Comparison of ENCODE assay signal across 8 cellular contexts in the genomic region with DNA sequence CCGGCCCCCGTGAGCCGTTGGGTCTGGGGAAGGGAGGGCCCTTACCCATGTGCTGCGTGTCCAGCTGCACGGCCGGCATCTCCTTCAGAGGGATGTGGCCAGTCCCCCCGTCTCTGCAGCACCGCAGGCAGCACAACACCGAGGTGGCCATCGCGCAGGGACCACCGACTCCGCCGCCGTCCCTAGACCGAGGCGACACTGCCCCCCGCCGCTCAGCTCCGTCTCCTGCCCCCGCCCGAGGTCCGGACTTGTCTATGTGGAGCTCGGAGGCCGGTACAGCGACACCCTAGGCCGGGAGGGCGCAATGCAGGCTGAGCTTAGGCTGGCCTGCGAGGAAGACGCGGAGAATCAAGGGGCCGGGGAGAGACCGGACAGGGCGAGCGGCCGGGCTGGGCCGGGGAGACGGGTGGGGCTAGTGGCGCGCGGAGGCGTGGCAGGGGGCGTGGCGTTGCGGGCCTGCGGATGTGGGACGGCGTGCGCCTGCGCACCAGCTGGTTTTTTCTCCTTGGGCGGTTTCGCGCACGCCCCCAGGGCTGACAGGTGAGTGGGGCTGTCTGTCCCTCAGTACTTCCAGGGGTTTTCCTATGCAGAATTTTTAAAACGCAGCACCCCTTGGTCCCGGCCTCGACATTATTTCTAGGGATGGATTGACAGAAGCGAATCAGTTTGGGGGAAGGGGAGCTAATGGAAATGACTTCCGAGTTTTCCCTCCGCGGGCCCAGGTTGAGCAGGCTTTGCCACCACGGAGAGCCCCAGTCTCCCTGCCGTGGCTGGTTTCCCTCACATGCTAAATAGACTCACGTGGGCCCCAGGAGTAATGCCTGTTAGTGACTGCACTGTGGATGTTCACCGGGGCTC. TPM values are rescaled to one million over a fixed set of nuclear protein-coding genes. Genes with fewer than 3 reads are reported as not detected.
DNase-seq lines count a peak whose midpoint lies in the region; ATAC-seq and TF ChIP-seq lines count a peak whose summit lies in the region.

A gene with protein sequence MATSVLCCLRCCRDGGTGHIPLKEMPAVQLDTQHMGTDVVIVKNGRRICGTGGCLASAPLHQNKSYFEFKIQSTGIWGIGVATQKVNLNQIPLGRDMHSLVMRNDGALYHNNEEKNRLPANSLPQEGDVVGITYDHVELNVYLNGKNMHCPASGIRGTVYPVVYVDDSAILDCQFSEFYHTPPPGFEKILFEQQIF (minus strand): TSS at position 256 of the 858 bp plus-strand sequence. CDS start 105 bp downstream, at position 151.

- TF ChIP-seq EP300 in ovary (IDR thresholded peaks at IDR 0.05): no peak

- H3K27ac ChIP-seq in ovary: peak within 1 kb of the TSS; percentile 42 to 69
- H3K27ac ChIP-seq in thyroid gland: peak within 1 kb of the TSS; percentile 56 to 71 (median 68)

- POLR2A ChIA-PET in activated naive CD8-positive, alpha-beta T cell treated with anti-CD3 and anti-CD28 coated beads, Interleukin-2, amount 10 ng/mL, durations not matched to agents 7 days and 5 days (lab: Charles Lee): interaction anchor here (1.0 to 1.4 kb wide), 6 partner anchors 11 to 976 kb away, joined by 3 to 7 read pairs (median 3); a partner anchor contains a TSS

- H3K4me3 Mint-ChIP-seq in activated naive CD8-positive, alpha-beta T cell treated with anti-CD3 and anti-CD28 coated beads, Interleukin-2, amount 10 ng/mL, durations not matched to agents 7 days and 5 days: peak within 1 kb of the TSS; percentile 96

- no peaks in the 10 kb centered on the region for H3K27me3 ChIP-seq in ovary
- H3K27me3 ChIP-seq in thyroid gland: no peaks in the 10 kb centered on the region

- H3K27me3 Mint-ChIP-seq in activated naive CD8-positive, alpha-beta T cell treated with anti-CD3 and anti-CD28 coated beads, Interleukin-2, amount 10 ng/mL, durations not matched to agents 7 days and 5 days: peaks cover 3% of the 10 kb centered on the region

- H3K36me3 Mint-ChIP-seq in activated naive CD8-positive, alpha-beta T cell treated with anti-CD3 and anti-CD28 coated beads, Interleukin-2, amount 10 ng/mL, durations not matched to agents 7 days and 5 days: peaks cover 1% of the 10 kb centered on the region

- ATAC-seq in HG02759 (IDR thresholded peaks at IDR 0.05; ENCODE audit: unreplicated experiment): peak; percentile 99
- ATAC-seq in activated naive CD8-positive, alpha-beta T cell treated with anti-CD3 and anti-CD28 coated beads, Interleukin-2, amount 10 ng/mL, durations not matched to agents 7 days and 5 days (ENCODE audit: low read depth): peak; percentile 98
- ATAC-seq in Right ventricle myocardium superior (ENCODE audit: poor library complexity): peak; percentile 99

- 0 to 1% (median 0%) methylated on average over 58 to 65 of the region's 65 CpGs for WGBS in ovary, 3 donors
- WGBS in thyroid gland, 2 donors: 0% methylated on average over 7 to 30 of the region's 65 CpGs

- H3K4me3 ChIP-seq in ovary (peak within 1 kb of the TSS; percentile 94), thyroid gland (replicated peaks in 1 of 3) (peak within 1 kb of the TSS; percentile 63 to 84 (median 77))

- TF ChIP-seq CTCF in GM12874 (IDR thresholded peaks at IDR 0.05; ENCODE audit: insufficient read depth, low read depth, low read length) (peak; percentile 91), ovary (IDR thresholded peaks at IDR 0.05) (peak; percentile 88 to 98 (median 97)), thyroid gland (IDR thresholded peaks at IDR 0.05) (peak; percentile 77 to 98 (median 96))

- H3K4me1 Mint-ChIP-seq in activated naive CD8-positive, alpha-beta T cell treated with anti-CD3 and anti-CD28 coated beads, Interleukin-2, amount 10 ng/mL, durations not matched to agents 7 days and 5 days: peaks cover 9% of the 10 kb centered on the region

- H3K27ac Mint-ChIP-seq in activated naive CD8-positive, alpha-beta T cell treated with anti-CD3 and anti-CD28 coated beads, Interleukin-2, amount 10 ng/mL, durations not matched to agents 7 days and 5 days: peak within 1 kb of the TSS; percentile 89

- H3K9me3 Mint-ChIP-seq in activated naive CD8-positive, alpha-beta T cell treated with anti-CD3 and anti-CD28 coated beads, Interleukin-2, amount 10 ng/mL, durations not matched to agents 7 days and 5 days: no peaks in the 10 kb centered on the region

- H3K4me1 ChIP-seq in ovary (ENCODE audit: insufficient read depth) (peaks cover 9% of the 10 kb centered on the region), thyroid gland (peaks cover 0 to 17% of the 10 kb centered on the region in 2 donors)

- DNase-seq in NCI-H1105 treated with DMSO at 0.1 percent for 48 hours (lab: John Stamatoyannopoulos, UW): peak; percentile 83
- peak; percentile 98 for DNase-seq in SKM-1 treated with dmso at 0.1 percent for 144 hours (lab: John Stamatoyannopoulos, UW; ENCODE audit: unreplicated experiment)
- peak; percentile 99 for DNase-seq in activated naive CD8-positive, alpha-beta T cell treated with anti-CD3 and anti-CD28 coated beads, Interleukin-2, amount 10 ng/mL, durations not matched to agents 7 days and 5 days
- DNase-seq in Right ventricle myocardium superior: peak; percentile 99
- peak; percentile 97 to 99 (median 98) for DNase-seq in ovary
- peak; percentile 97 to 98 for DNase-seq in thyroid gland

- TF ChIP-seq POLR2A in ovary (IDR thresholded peaks at IDR 0.05) (peak; percentile 33), thyroid gland (IDR thresholded peaks at IDR 0.05) (peak in 1 of 2 donors; percentile 77)

- H3K9me3 ChIP-seq in ovary: no peaks in the 10 kb centered on the region
- H3K9me3 ChIP-seq in thyroid gland: no peaks in the 10 kb centered on the region

- intact Hi-C loops in Right ventricle myocardium superior (cut with DNase I) (no loop called here), ovary (cut with DNase I) (loop anchor here in 1 of 4 donors (10.0 kb wide), 1 partner anchor 58 kb away; a partner anchor contains a TSS), thyroid gland (cut with DNase I) (no loop called here)

- H3K36me3 ChIP-seq in ovary (no peaks in the 10 kb centered on the region), thyroid gland (no peaks in the 10 kb centered on the region)

RNA-seq across cellular contexts. Expression of the gene that starts here (rescaled TPM):
- total RNA-seq in activated naive CD8-positive, alpha-beta T cell treated with anti-CD3 and anti-CD28 coated beads, Interleukin-2, amount 10 ng/mL, durations not matched to agents 7 days and 5 days: 1 to 10 TPM; 3.5 to 4.4 TPM
- total RNA-seq in Right ventricle myocardium superior (10.0 TPM), ovary (1 to 10 TPM; 3.7 to 7.4 (median 6.8) TPM), thyroid gland (1 to 10 TPM; 5.1 to 8.2 (median 5.9) TPM)
- polyA plus RNA-seq in ovary: 10 to 100 TPM in 1 of 2 donors, 1 to 10 TPM in 1; 5.4 to 11.6 TPM

Comparison
In these comparisons a context has a peak if more than half of its experiments do, and no peak if none do; other contexts are left out.
1. Peak in every context shown above with its lines: DNase-seq, ATAC-seq, H3K4me3 ChIP-seq and H3K27ac ChIP-seq.